ENCODE assay signal across 8 cellular contexts in the genomic region with DNA sequence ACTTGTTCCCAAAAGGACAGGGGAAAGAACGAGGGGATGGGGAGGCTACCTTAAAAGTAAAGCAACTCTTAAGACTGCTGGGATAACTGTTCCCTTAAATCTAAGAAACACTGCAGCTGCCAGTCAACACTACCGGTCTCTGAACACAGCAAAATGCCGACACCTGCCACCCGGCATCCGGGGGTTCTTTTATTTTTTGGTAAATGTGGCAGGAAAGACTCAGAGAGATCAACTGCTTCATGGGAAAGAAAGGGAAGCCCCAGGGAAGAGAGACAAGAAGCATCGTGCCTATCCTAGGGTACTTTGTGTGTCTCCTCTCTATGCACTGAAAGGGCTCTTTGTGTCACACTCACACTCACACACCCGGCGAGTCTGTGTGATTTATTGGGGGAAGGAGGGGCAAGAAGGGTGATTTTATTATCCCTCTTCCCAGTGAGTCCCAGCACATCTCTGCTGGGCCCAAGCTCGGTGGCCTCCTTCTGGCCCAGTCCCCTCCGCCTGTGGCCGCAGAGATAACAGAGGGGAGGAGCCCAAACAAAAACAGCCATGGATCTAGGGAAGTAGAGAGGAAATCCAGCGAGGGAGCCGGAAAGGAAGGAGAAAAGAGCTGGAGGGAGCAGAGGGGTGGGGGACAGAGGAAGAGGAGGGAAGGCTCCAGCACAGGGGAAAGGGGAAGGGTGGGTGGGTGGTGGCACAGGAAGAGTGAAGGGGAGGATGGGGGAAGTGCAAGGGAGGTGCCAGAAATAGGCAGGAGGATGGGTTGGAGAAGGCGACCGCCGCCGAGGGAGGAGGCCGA. TPM values are rescaled to one million over a fixed set of nuclear protein-coding genes. Genes with fewer than 3 reads are reported as not detected.
DNase-seq lines count a peak whose midpoint lies in the region; ATAC-seq, FAIRE-seq and TF ChIP-seq lines count a peak whose summit lies in the region.

No MANE protein-coding gene starts in this region.

- TF ChIP-seq CTCF in kidney (IDR thresholded peaks at IDR 0.05; ENCODE audit: borderline replicate concordance, extremely low read depth, insufficient read depth), result no peak

- H3K9me3 ChIP-seq in SK-N-MC (ENCODE audit: low read depth, low read length) (no peaks in the 10 kb centered on the region), kidney (ENCODE audit: control insufficient read depth in 1 of 2, low read length in 2 of 2) (no peaks in the 10 kb centered on the region)

- DNase-seq in C1 segment of cervical spinal cord (lab: John Stamatoyannopoulos, UW) (peak in 12 of 14 donors; percentile 51 to 77 (median 70)), H7 (no peak), SK-N-MC (ENCODE audit: low read depth, low spot score) (no peak), kidney (peak; percentile 79), mucosa of gallbladder (ENCODE audit: low spot score) (no peak)

- peaks cover 0 to 5% of the 10 kb centered on the region in 2 donors for H3K4me1 ChIP-seq in kidney (ENCODE audit: control insufficient read depth in 1 of 2, insufficient read depth in 1 of 2, low read depth in 1 of 2, low read length in 2 of 2)

- H3K27me3 Mint-ChIP-seq in stimulated activated memory B cell treated with anti-CD40 and anti-IgM and Interleukin-4, amounts not matched to agents 10 μg/mL and 1 μg/mL and 100 μg/mL, for 72 hours, result no peaks in the 10 kb centered on the region

- H3K36me3 Mint-ChIP-seq in stimulated activated memory B cell treated with anti-CD40 and anti-IgM and Interleukin-4, amounts not matched to agents 10 μg/mL and 1 μg/mL and 100 μg/mL, for 72 hours, result peaks cover 12% of the 10 kb centered on the region

- H3K4me3 ChIP-seq in H7 (ENCODE audit: insufficient read depth, low read depth, low read length), result peak overlapping the region; percentile 63
- H3K4me3 ChIP-seq in SK-N-MC, result peak overlapping the region; percentile 82
- H3K4me3 ChIP-seq in kidney (ENCODE audit: low read length in 2 of 2), result peak overlapping the region; percentile 49 to 55

- H3K9ac ChIP-seq in SK-N-MC (ENCODE audit: insufficient read length) (peak overlapping the region; percentile 83), kidney (ENCODE audit: low read length in 2 of 2) (peak overlapping the region in 1 of 2 donors; percentile 51)

- peaks cover 4% of the 10 kb centered on the region; the same call in 1 of the 2 replicates for H3K27me3 ChIP-seq in H7 (ENCODE audit: control insufficient read depth, insufficient read depth, low read length)

- no peak for FAIRE-seq in kidney (lab: Jason Lieb, UNC)

- H3K4me1 Mint-ChIP-seq in stimulated activated memory B cell treated with anti-CD40 and anti-IgM and Interleukin-4, amounts not matched to agents 10 μg/mL and 1 μg/mL and 100 μg/mL, for 72 hours, result peaks cover 42% of the 10 kb centered on the region

- H3K36me3 ChIP-seq in H7 (replicated peaks; ENCODE audit: control insufficient read depth, insufficient read depth, low read length), result no peaks in the 10 kb centered on the region
- H3K36me3 ChIP-seq in SK-N-MC (ENCODE audit: insufficient read depth, low read length), result peaks cover 3% of the 10 kb centered on the region; the same call in 1 of the 2 replicates
- no peaks in the 10 kb centered on the region for H3K36me3 ChIP-seq in kidney (ENCODE audit: control insufficient read depth in 1 of 2, insufficient read depth in 2 of 2, low read length in 2 of 2)

- peak overlapping the region; percentile 60 for H3K27ac ChIP-seq in SK-N-MC
- H3K27ac ChIP-seq in cingulate gyrus (ENCODE audit: low read depth, low read length), result peak overlapping the region; percentile 84
- peak overlapping the region in 1 of 2 donors; percentile 62 for H3K27ac ChIP-seq in kidney (ENCODE audit: low read depth in 2 of 2, low read length in 2 of 2)

- intact Hi-C loops in kidney (cut with DNase I), result no loop called here

- no peak for ATAC-seq in stimulated activated memory B cell treated with anti-CD40 and anti-IgM and Interleukin-4, amounts not matched to agents 10 μg/mL and 1 μg/mL and 100 μg/mL, for 72 hours
- no peak for ATAC-seq in GM18867 (IDR thresholded peaks at IDR 0.05; ENCODE audit: unreplicated experiment)

- H3K27ac Mint-ChIP-seq in stimulated activated memory B cell treated with anti-CD40 and anti-IgM and Interleukin-4, amounts not matched to agents 10 μg/mL and 1 μg/mL and 100 μg/mL, for 72 hours, result peak overlapping the region; percentile 91

- peak overlapping the region; percentile 97 for H3K4me3 Mint-ChIP-seq in stimulated activated memory B cell treated with anti-CD40 and anti-IgM and Interleukin-4, amounts not matched to agents 10 μg/mL and 1 μg/mL and 100 μg/mL, for 72 hours

- H3K9me3 Mint-ChIP-seq in stimulated activated memory B cell treated with anti-CD40 and anti-IgM and Interleukin-4, amounts not matched to agents 10 μg/mL and 1 μg/mL and 100 μg/mL, for 72 hours, result no peaks in the 10 kb centered on the region

RNA-seq across cellular contexts. Expression of a gene that starts 1.3 kb away (rescaled TPM):
- 45.4 and 85.7 TPM in 2 replicates for total RNA-seq in H7 (2014; rRNA removed; shearing (Covaris generic))
- 52.4 TPM for total RNA-seq in kidney
- polyA plus RNA-seq in kidney (ENCODE audit: insufficient read depth, low read depth, low replicate concordance), result 34.5 TPM
- total RNA-seq in mucosa of gallbladder, result 75.0 TPM

Comparison
In these comparisons a context has a peak if more than half of its experiments do, and no peak if none do; other contexts are left out.
1. DNase-seq: peak in C1 segment of cervical spinal cord (12 of 14) and kidney (single experiment); none in H7 (single experiment), SK-N-MC (single experiment) and mucosa of gallbladder (single experiment).
2. Peak in every context shown above with its lines, with median percentiles within 50 percentile points of each other: H3K4me3 ChIP-seq.